17 cellular contexts compared by ENCODE assay signal in genomic region chr22:30279389-30279788, GRCh38. TPM values are rescaled to one million over a fixed set of nuclear protein-coding genes. Genes with fewer than 3 reads are reported as not detected.
DNase-seq lines count a peak whose midpoint lies in the region; ATAC-seq, FAIRE-seq and TF ChIP-seq lines count a peak whose summit lies in the region.
"Had no signal": no experiment of that assay in that cellular context is flagged by ENCODE, and none has a peak within 500 bp of the region (broad histone marks: within the 10 kb centered on the region; RNA-seq: fewer than 3 reads in every experiment).

No MANE protein-coding gene starts in this region.

- H3K27ac ChIP-seq in RWPE2 (ENCODE audit: poor library complexity, severe bottlenecking) = no peak overlapping the region
- peak overlapping the region in 1 of 2 donors; percentile 13 for H3K27ac ChIP-seq in left lung
- H3K27ac ChIP-seq in tibial nerve = no peak overlapping the region
- H3K27ac ChIP-seq: foreskin keratinocyte had no signal

- H3K27ac Mint-ChIP-seq in activated T-cell treated with anti-CD3 and anti-CD28 coated beads, Interleukin-2, amount 50 U/mL, for 72 hours = no peak overlapping the region
- no peak overlapping the region for H3K27ac Mint-ChIP-seq in endothelial cell (ENCODE audit: unreplicated experiment)

- H3K27me3 Mint-ChIP-seq in activated T-cell treated with anti-CD3 and anti-CD28 coated beads, Interleukin-2, amount 50 U/mL, for 72 hours (ENCODE audit: low read depth) = no peaks in the 10 kb centered on the region
- H3K27me3 Mint-ChIP-seq in endothelial cell (ENCODE audit: unreplicated experiment) = peaks cover 10% of the 10 kb centered on the region

- intact Hi-C loops in left lung (cut with DNase I) = no loop called here

- H3K4me3 ChIP-seq in RWPE2 (ENCODE audit: severe bottlenecking) = no peak overlapping the region
- H3K4me3 ChIP-seq in left lung = no peak overlapping the region
- H3K4me3 ChIP-seq in tibial nerve = no peak overlapping the region
- H3K4me3 ChIP-seq: MG63 had no signal

- H3K4me1 ChIP-seq in RWPE2 (ENCODE audit: insufficient read depth, poor library complexity, severe bottlenecking) = peaks cover 7% of the 10 kb centered on the region
- H3K4me1 ChIP-seq in left lung = peaks cover 8 to 70% of the 10 kb centered on the region in 2 donors
- H3K4me1 ChIP-seq in tibial nerve = peaks cover 0 to 37% (median 9%) of the 10 kb centered on the region in 4 donors

- H3K4me3 Mint-ChIP-seq in activated T-cell treated with anti-CD3 and anti-CD28 coated beads, Interleukin-2, amount 50 U/mL, for 72 hours = no peak overlapping the region
- H3K4me3 Mint-ChIP-seq in endothelial cell (ENCODE audit: unreplicated experiment) = no peak overlapping the region
- H3K4me3 Mint-ChIP-seq: neural crest cell had no signal

- DNase-seq in activated T-cell treated with anti-CD3 and anti-CD28 coated beads, Interleukin-2, amount 50 U/mL, for 72 hours = no peak
- no peak for DNase-seq in activated T-cell treated with anti-CD3 and anti-CD28 coated beads for 4 hours
- DNase-seq in RWPE2 (ENCODE audit: low spot score) = peak; percentile 51
- DNase-seq in left lung = peak; percentile 88 to 94
- no peak for DNase-seq in tibial nerve (ENCODE audit: low spot score in 2 of 2)
- DNase-seq in urothelium cell line (ENCODE audit: low spot score) = no peak
- DNase-seq in endothelial cell (ENCODE audit: low spot score) = no peak
- DNase-seq: ACHN, DMS 273 treated with DMSO at 0.1 percent for 48 hours, foreskin keratinocyte, MG63, NCI-H345, RPMI8226 had no signal

- TF ChIP-seq CTCF in RWPE2 (IDR thresholded peaks at IDR 0.05; ENCODE audit: poor library complexity, severe bottlenecking) = no peak
- TF ChIP-seq CTCF in left lung (IDR thresholded peaks at IDR 0.05) = no peak
- no peak for TF ChIP-seq CTCF in tibial nerve (IDR thresholded peaks at IDR 0.05)
- TF ChIP-seq CTCF in endothelial cell (IDR thresholded peaks at IDR 0.05; ENCODE audit: unreplicated experiment) = no peak

- peak; percentile 24 to 68 for TF ChIP-seq EP300 in tibial nerve (IDR thresholded peaks at IDR 0.05)

- H3K9me3 ChIP-seq in RWPE2 (ENCODE audit: severe bottlenecking) = no peaks in the 10 kb centered on the region
- no peaks in the 10 kb centered on the region for H3K9me3 ChIP-seq in left lung
- H3K9me3 ChIP-seq in tibial nerve = no peaks in the 10 kb centered on the region
- H3K9me3 ChIP-seq: MG63 had no signal

- peaks cover 0 to 2% of the 10 kb centered on the region in 2 donors for H3K36me3 Mint-ChIP-seq in activated T-cell treated with anti-CD3 and anti-CD28 coated beads, Interleukin-2, amount 50 U/mL, for 72 hours (ENCODE audit: insufficient read depth in 2 of 2)
- H3K36me3 Mint-ChIP-seq in endothelial cell (ENCODE audit: low read depth, unreplicated experiment) = no peaks in the 10 kb centered on the region

- ATAC-seq in activated T-cell treated with anti-CD3 and anti-CD28 coated beads, Interleukin-2, amount 50 U/mL, for 72 hours (replicated peaks in 1 of 2) = peak; percentile 6 to 23
- ATAC-seq in RWPE2 (ENCODE audit: low read depth) (no peak), left lung (peak; percentile 63), HG03196 (IDR thresholded peaks at IDR 0.05; ENCODE audit: unreplicated experiment) (no peak)
- ATAC-seq: foreskin keratinocyte had no signal

- no peak for FAIRE-seq in urothelium cell line (lab: Jason Lieb, UNC)
- FAIRE-seq: keratinocyte had no signal

- no peaks in the 10 kb centered on the region for H3K9me3 Mint-ChIP-seq in activated T-cell treated with anti-CD3 and anti-CD28 coated beads, Interleukin-2, amount 50 U/mL, for 72 hours
- no peaks in the 10 kb centered on the region for H3K9me3 Mint-ChIP-seq in endothelial cell (ENCODE audit: unreplicated experiment)
- H3K9me3 Mint-ChIP-seq: neural crest cell had no signal

- H3K27me3 ChIP-seq in RWPE2 (ENCODE audit: insufficient read depth, poor library complexity, severe bottlenecking) (no peaks in the 10 kb centered on the region), left lung (no peaks in the 10 kb centered on the region), tibial nerve (no peaks in the 10 kb centered on the region)
- H3K27me3 ChIP-seq: MG63 had no signal

- peaks cover 42% of the 10 kb centered on the region for H3K4me1 Mint-ChIP-seq in activated T-cell treated with anti-CD3 and anti-CD28 coated beads, Interleukin-2, amount 50 U/mL, for 72 hours (ENCODE audit: low read depth)
- peaks cover 11% of the 10 kb centered on the region for H3K4me1 Mint-ChIP-seq in endothelial cell (ENCODE audit: unreplicated experiment)

- H3K36me3 ChIP-seq in RWPE2 (ENCODE audit: low read depth) (no peaks in the 10 kb centered on the region), left lung (peaks cover 0 to 2% of the 10 kb centered on the region in 2 donors), tibial nerve (peaks cover 0 to 22% (median 0%) of the 10 kb centered on the region in 3 donors)
- H3K36me3 ChIP-seq: MG63 had no signal

- WGBS in tibial nerve, 2 donors = 43 to 48% methylated on average over 7 of the region's 13 CpGs

- TF ChIP-seq POLR2A in tibial nerve (IDR thresholded peaks at IDR 0.05) = no peak

RNA-seq across cellular contexts. Expression of gene CASTOR1, which starts 9.9 kb away (rescaled TPM):
- total RNA-seq in activated T-cell treated with anti-CD3 and anti-CD28 coated beads, Interleukin-2, amount 50 U/mL, for 72 hours = 1 to 10 TPM; 6.2 to 7.4 TPM
- total RNA-seq in left lung = 10 to 100 TPM; 12.4 to 12.8 TPM
- total RNA-seq in tibial nerve = 10 to 100 TPM; 38.7 to 57.9 (median 45.3) TPM
- 17.2 TPM for total RNA-seq in endothelial cell (ENCODE audit: unreplicated experiment)

RNA-seq across cellular contexts. Expression of gene OSM, which starts 12.7 kb away (rescaled TPM):
- 10 to 100 TPM; 20.9 to 21.9 TPM for total RNA-seq in activated T-cell treated with anti-CD3 and anti-CD28 coated beads, Interleukin-2, amount 50 U/mL, for 72 hours
- total RNA-seq in left lung (1 to 10 TPM; 4.8 to 6.3 TPM), tibial nerve (10 to 100 TPM in 1 of 4 donors, 1 to 10 TPM in 3; 1.4 to 19.7 (median 4.2) TPM), endothelial cell (ENCODE audit: unreplicated experiment) (not detected)
- total RNA-seq: dermis microvascular lymphatic vessel endothelial cell, foreskin keratinocyte, neural crest cell had no signal

RNA-seq across cellular contexts. Expression of gene LIF, which starts 32.8 kb away (rescaled TPM):
- 10 to 100 TPM; 67.9 to 71.3 TPM for total RNA-seq in activated T-cell treated with anti-CD3 and anti-CD28 coated beads, Interleukin-2, amount 50 U/mL, for 72 hours
- total RNA-seq in left lung (10 to 100 TPM in 1 of 2 donors, 1 to 10 TPM in 1; 8.1 to 10.7 TPM), tibial nerve (under 1 TPM; 0.30 to 0.84 (median 0.72) TPM), endothelial cell (ENCODE audit: unreplicated experiment) (0.23 TPM)

RNA-seq across cellular contexts. Expression of gene TBC1D10A, which starts 47.4 kb away (rescaled TPM):
- total RNA-seq in activated T-cell treated with anti-CD3 and anti-CD28 coated beads, Interleukin-2, amount 50 U/mL, for 72 hours = 10 to 100 TPM; 25.6 to 30.0 TPM
- total RNA-seq in left lung (10 to 100 TPM; 21.7 to 25.4 TPM), tibial nerve (10 to 100 TPM; 46.8 to 63.9 (median 52.1) TPM), endothelial cell (ENCODE audit: unreplicated experiment) (7.9 TPM)

Comparison
In these comparisons a context has a peak if more than half of its experiments do, and no peak if none do; other contexts are left out.
1. ATAC-seq: peak in activated T-cell treated with anti-CD3 and anti-CD28 coated beads, Interleukin-2, amount 50 U/mL, for 72 hours (2 of 2) and left lung (single experiment); none in RWPE2 (single experiment) and HG03196 (single experiment).
2. DNase-seq: peak in RWPE2 (single experiment) and left lung (2 of 2); none in activated T-cell treated with anti-CD3 and anti-CD28 coated beads, Interleukin-2, amount 50 U/mL, for 72 hours (0 of 2), activated T-cell treated with anti-CD3 and anti-CD28 coated beads for 4 hours (single experiment), tibial nerve (0 of 2), urothelium cell line (single experiment) and endothelial cell (single experiment).
3. RNA of gene LIF, which starts 32.8 kb away (total RNA-seq): 67.9 to 71.3 TPM in activated T-cell treated with anti-CD3 and anti-CD28 coated beads, Interleukin-2, amount 50 U/mL, for 72 hours; 8.1 to 10.7 TPM in left lung, 0.30 to 0.84 TPM in tibial nerve and 0.23 TPM in endothelial cell (single experiment); every median in the first group is over 4 times any median in the second.